11 cellular contexts compared by ENCODE assay signal in the genomic region with DNA sequence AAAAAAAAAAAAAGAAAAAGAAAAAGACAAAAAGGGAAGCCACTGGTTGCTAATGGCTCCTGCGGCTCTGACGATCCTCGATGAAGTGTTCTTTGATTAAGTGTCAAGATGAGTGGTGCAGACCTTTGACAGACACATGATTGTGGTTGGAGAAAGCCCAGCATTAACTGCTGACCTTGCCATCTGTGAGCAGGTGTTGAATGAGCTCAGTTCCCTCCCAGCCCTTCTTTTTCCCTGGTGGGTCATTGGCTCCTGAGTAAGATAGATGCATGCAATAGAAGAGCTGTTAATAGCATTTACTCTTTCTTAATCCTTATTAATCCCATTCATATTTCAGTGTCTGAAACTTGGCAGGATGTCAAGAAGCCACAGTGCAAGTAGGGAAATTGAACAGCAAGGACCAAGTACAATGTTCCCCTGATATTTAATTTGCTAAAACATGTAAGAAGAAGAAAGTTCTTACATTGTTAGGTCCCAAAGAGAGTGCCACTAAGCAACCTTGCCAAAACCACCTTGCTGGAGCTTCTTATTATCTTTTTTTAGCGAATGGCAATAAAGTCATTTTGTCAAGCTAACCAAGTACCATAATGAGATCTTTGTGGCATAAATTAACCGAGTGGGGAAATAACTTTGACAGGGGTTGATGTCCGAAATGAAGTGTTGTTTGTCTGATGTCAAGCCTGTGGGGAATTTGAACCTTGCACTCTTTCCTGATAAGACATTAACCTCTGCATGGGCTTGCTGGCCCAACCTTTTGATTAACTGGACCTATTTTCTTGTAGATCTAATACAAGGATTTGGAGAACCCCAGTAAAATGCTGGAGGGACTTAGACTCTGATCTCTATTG.
DNase-seq lines count a peak whose midpoint lies in the region; ATAC-seq and TF ChIP-seq lines count a peak whose summit lies in the region.
"Had no signal": no experiment of that assay in that cellular context is flagged by ENCODE, and none has a peak within 500 bp of the region (broad histone marks: within the 10 kb centered on the region; RNA-seq: fewer than 3 reads in every experiment).

No MANE protein-coding gene starts in this region.

- H3K36me3 ChIP-seq in DOHH2 (ENCODE audit: control insufficient read depth, low read length) (no peaks in the 10 kb centered on the region), neural progenitor cell (no peaks in the 10 kb centered on the region)
- H3K36me3 ChIP-seq: ascending aorta had no signal

- peak overlapping the region; percentile 46 for H3K27ac Mint-ChIP-seq in activated T-cell treated with anti-CD3 and anti-CD28 coated beads, Interleukin-2, amount 50 U/mL, for 72 hours
- peak overlapping the region; percentile 23 for H3K27ac Mint-ChIP-seq in neural progenitor cell
- H3K27ac Mint-ChIP-seq: nephron progenitor cell had no signal

- ATAC-seq in activated T-cell treated with anti-CD3 and anti-CD28 coated beads, Interleukin-2, amount 50 U/mL, for 72 hours (replicated peaks in 1 of 2) = peak in 1 of 2 donors; percentile 23
- no peak for ATAC-seq in GM21526 (IDR thresholded peaks at IDR 0.05; ENCODE audit: low FRiP score, unreplicated experiment)
- ATAC-seq in HG02571 (IDR thresholded peaks at IDR 0.05; ENCODE audit: unreplicated experiment) = no peak

- DNase-seq in NCI-H1092 treated with DMSO at 0.1 percent for 48 hours (lab: John Stamatoyannopoulos, UW) (peak; percentile 83), neural progenitor cell (ENCODE audit: low spot score) (no peak), posterior vena cava (ENCODE audit: low spot score) (no peak), GF-D8 (lab: John Stamatoyannopoulos, UW) (no peak)
- DNase-seq in activated T-cell treated with anti-CD3 and anti-CD28 coated beads, Interleukin-2, amount 50 U/mL, for 72 hours = no peak
- DNase-seq: nephron progenitor cell, PC-9 had no signal

- H3K27ac ChIP-seq in DOHH2 (ENCODE audit: low read depth, low read length) = no peak overlapping the region
- H3K27ac ChIP-seq in neural progenitor cell = no peak overlapping the region
- H3K27ac ChIP-seq: ascending aorta, PC-9 had no signal

- H3K79me2 ChIP-seq in DOHH2 (ENCODE audit: control insufficient read depth, low read length) (no peaks in the 10 kb centered on the region), neural progenitor cell (ENCODE audit: low read depth) (peaks cover 5% of the 10 kb centered on the region)

- H3K4me2 ChIP-seq in DOHH2 (ENCODE audit: low read length) (peak overlapping the region; percentile 14), neural progenitor cell (no peak overlapping the region)
- H3K4me2 ChIP-seq: PC-9 had no signal

- no peak overlapping the region for H3K4me3 ChIP-seq in DOHH2 (ENCODE audit: low read length)
- no peak overlapping the region for H3K4me3 ChIP-seq in neural progenitor cell
- H3K4me3 ChIP-seq: ascending aorta, PC-9 had no signal

- H3K4me3 Mint-ChIP-seq in activated T-cell treated with anti-CD3 and anti-CD28 coated beads, Interleukin-2, amount 50 U/mL, for 72 hours = peak overlapping the region in 1 of 2 donors; percentile 47
- no peak overlapping the region for H3K4me3 Mint-ChIP-seq in neural progenitor cell
- H3K4me3 Mint-ChIP-seq: nephron progenitor cell had no signal

- H3K9me3 Mint-ChIP-seq in activated T-cell treated with anti-CD3 and anti-CD28 coated beads, Interleukin-2, amount 50 U/mL, for 72 hours = no peaks in the 10 kb centered on the region
- no peaks in the 10 kb centered on the region for H3K9me3 Mint-ChIP-seq in neural progenitor cell
- H3K9me3 Mint-ChIP-seq: nephron progenitor cell had no signal

- H3F3A ChIP-seq in DOHH2 (ENCODE audit: control insufficient read depth, insufficient read depth) (0 out of 2 replicates have a peak, but pooled peaks cover 2% of the 10 kb centered on the region), neural progenitor cell (ENCODE audit: low read depth) (no peaks in the 10 kb centered on the region)

- no peak overlapping the region for H2AFZ ChIP-seq in neural progenitor cell (replicated peaks)
- H2AFZ ChIP-seq: PC-9 had no signal

- H3K27me3 ChIP-seq in DOHH2 (ENCODE audit: control insufficient read depth, low read length) = peaks cover 7% of the 10 kb centered on the region
- H3K27me3 ChIP-seq in neural progenitor cell = no peaks in the 10 kb centered on the region
- H3K27me3 ChIP-seq: ascending aorta had no signal

- H3K27me3 Mint-ChIP-seq in activated T-cell treated with anti-CD3 and anti-CD28 coated beads, Interleukin-2, amount 50 U/mL, for 72 hours (ENCODE audit: low read depth) = no peaks in the 10 kb centered on the region
- peaks cover 2% of the 10 kb centered on the region for H3K27me3 Mint-ChIP-seq in neural progenitor cell (ENCODE audit: insufficient read depth, low read depth)

- intact Hi-C loops in posterior vena cava (cut with DNase I) = no loop called here

- H4K20me1 ChIP-seq in DOHH2 (ENCODE audit: control insufficient read depth, insufficient read depth, low read depth, low read length) (no peaks in the 10 kb centered on the region), neural progenitor cell (ENCODE audit: low read depth) (peaks cover 66% of the 10 kb centered on the region)

- H3K4me1 Mint-ChIP-seq in activated T-cell treated with anti-CD3 and anti-CD28 coated beads, Interleukin-2, amount 50 U/mL, for 72 hours (ENCODE audit: low read depth) = peaks cover 73% of the 10 kb centered on the region
- H3K4me1 Mint-ChIP-seq in neural progenitor cell = peaks cover 50% of the 10 kb centered on the region

- no peak for TF ChIP-seq CTCF in DOHH2 (IDR thresholded peaks at IDR 0.05; ENCODE audit: low read depth, low read length, poor library complexity, severe bottlenecking)
- no peak for TF ChIP-seq CTCF in neural progenitor cell (IDR thresholded peaks at IDR 0.05)

- peaks cover 0 to 2% of the 10 kb centered on the region in 2 donors for H3K36me3 Mint-ChIP-seq in activated T-cell treated with anti-CD3 and anti-CD28 coated beads, Interleukin-2, amount 50 U/mL, for 72 hours (ENCODE audit: insufficient read depth in 2 of 2)
- H3K36me3 Mint-ChIP-seq in neural progenitor cell = no peaks in the 10 kb centered on the region

- peaks cover 21% of the 10 kb centered on the region for H3K4me1 ChIP-seq in DOHH2 (ENCODE audit: control insufficient read depth, low read length)
- H3K4me1 ChIP-seq in neural progenitor cell = peaks cover 19% of the 10 kb centered on the region
- H3K4me1 ChIP-seq: ascending aorta had no signal

- no peaks in the 10 kb centered on the region for H3K9me2 ChIP-seq in DOHH2 (replicated peaks; ENCODE audit: control insufficient read depth, low read length)

- no peak overlapping the region for H3K9ac ChIP-seq in neural progenitor cell

- H3K9me3 ChIP-seq in DOHH2 (ENCODE audit: control insufficient read depth, insufficient read depth, low read length) (no peaks in the 10 kb centered on the region), neural progenitor cell (ENCODE audit: low read depth) (no peaks in the 10 kb centered on the region)
- H3K9me3 ChIP-seq: ascending aorta had no signal
